ENCODE assay signal across 1 cellular context in the genomic region with DNA sequence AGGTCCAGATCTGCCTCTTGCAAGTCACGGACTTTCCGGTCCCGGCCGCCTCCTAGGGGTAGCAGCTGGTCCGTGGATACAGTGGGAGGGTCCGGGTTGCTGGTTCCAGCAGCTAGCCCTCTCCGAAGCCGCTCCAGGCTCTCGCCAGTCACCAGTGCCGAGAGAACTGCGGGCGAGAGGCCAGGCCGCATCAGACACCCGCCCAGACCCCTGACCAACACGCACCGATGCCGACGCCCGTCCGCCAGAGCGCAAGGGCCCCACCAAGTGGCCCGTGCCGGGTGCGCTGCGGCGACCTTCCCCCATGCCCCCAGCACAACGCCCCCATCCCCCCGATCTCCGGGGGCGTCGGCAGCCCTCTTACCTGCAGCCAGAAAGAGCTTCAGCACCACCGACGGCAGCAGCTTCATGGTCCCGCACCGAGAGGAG.
TF ChIP-seq lines count a peak whose summit lies in the region.

No MANE protein-coding gene starts in this region.

TF ChIP-seq in HepG2, 621 proteins besides CTCF, POLR2A, EP300 and RAD21 (continued from another document and continues in another):
- TF ChIP-seq, protein P1, sequence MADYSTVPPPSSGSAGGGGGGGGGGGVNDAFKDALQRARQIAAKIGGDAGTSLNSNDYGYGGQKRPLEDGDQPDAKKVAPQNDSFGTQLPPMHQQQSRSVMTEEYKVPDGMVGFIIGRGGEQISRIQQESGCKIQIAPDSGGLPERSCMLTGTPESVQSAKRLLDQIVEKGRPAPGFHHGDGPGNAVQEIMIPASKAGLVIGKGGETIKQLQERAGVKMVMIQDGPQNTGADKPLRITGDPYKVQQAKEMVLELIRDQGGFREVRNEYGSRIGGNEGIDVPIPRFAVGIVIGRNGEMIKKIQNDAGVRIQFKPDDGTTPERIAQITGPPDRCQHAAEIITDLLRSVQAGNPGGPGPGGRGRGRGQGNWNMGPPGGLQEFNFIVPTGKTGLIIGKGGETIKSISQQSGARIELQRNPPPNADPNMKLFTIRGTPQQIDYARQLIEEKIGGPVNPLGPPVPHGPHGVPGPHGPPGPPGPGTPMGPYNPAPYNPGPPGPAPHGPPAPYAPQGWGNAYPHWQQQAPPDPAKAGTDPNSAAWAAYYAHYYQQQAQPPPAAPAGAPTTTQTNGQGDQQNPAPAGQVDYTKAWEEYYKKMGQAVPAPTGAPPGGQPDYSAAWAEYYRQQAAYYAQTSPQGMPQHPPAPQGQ (CRISPR knock-in tag; IDR thresholded peaks at IDR 0.05; ENCODE audit: borderline replicate concordance), result no peak
- no peak for TF ChIP-seq ZNF674 (CRISPR knock-in tag; IDR thresholded peaks at IDR 0.05; ENCODE audit: low read depth)
- TF ChIP-seq, protein P2, sequence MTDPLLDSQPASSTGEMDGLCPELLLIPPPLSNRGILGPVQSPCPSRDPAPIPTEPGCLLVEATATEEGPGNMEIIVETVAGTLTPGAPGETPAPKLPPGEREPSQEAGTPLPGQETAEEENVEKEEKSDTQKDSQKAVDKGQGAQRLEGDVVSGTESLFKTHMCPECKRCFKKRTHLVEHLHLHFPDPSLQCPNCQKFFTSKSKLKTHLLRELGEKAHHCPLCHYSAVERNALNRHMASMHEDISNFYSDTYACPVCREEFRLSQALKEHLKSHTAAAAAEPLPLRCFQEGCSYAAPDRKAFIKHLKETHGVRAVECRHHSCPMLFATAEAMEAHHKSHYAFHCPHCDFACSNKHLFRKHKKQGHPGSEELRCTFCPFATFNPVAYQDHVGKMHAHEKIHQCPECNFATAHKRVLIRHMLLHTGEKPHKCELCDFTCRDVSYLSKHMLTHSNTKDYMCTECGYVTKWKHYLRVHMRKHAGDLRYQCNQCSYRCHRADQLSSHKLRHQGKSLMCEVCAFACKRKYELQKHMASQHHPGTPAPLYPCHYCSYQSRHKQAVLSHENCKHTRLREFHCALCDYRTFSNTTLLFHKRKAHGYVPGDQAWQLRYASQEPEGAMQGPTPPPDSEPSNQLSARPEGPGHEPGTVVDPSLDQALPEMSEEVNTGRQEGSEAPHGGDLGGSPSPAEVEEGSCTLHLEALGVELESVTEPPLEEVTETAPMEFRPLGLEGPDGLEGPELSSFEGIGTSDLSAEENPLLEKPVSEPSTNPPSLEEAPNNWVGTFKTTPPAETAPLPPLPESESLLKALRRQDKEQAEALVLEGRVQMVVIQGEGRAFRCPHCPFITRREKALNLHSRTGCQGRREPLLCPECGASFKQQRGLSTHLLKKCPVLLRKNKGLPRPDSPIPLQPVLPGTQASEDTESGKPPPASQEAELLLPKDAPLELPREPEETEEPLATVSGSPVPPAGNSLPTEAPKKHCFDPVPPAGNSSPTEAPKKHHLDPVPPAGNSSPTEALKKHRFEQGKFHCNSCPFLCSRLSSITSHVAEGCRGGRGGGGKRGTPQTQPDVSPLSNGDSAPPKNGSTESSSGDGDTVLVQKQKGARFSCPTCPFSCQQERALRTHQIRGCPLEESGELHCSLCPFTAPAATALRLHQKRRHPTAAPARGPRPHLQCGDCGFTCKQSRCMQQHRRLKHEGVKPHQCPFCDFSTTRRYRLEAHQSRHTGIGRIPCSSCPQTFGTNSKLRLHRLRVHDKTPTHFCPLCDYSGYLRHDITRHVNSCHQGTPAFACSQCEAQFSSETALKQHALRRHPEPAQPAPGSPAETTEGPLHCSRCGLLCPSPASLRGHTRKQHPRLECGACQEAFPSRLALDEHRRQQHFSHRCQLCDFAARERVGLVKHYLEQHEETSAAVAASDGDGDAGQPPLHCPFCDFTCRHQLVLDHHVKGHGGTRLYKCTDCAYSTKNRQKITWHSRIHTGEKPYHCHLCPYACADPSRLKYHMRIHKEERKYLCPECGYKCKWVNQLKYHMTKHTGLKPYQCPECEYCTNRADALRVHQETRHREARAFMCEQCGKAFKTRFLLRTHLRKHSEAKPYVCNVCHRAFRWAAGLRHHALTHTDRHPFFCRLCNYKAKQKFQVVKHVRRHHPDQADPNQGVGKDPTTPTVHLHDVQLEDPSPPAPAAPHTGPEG (CRISPR knock-in tag; IDR thresholded peaks at IDR 0.05), result no peak
- 0 out of 2 replicates have a peak, but pooled peaks have one; percentile 20 for TF ChIP-seq KDM4B (CRISPR knock-in tag; IDR thresholded peaks at IDR 0.05)
- TF ChIP-seq JARID2 (CRISPR knock-in tag; IDR thresholded peaks at IDR 0.05; ENCODE audit: insufficient replicate concordance), result peak; percentile 21
- TF ChIP-seq, protein P3, sequence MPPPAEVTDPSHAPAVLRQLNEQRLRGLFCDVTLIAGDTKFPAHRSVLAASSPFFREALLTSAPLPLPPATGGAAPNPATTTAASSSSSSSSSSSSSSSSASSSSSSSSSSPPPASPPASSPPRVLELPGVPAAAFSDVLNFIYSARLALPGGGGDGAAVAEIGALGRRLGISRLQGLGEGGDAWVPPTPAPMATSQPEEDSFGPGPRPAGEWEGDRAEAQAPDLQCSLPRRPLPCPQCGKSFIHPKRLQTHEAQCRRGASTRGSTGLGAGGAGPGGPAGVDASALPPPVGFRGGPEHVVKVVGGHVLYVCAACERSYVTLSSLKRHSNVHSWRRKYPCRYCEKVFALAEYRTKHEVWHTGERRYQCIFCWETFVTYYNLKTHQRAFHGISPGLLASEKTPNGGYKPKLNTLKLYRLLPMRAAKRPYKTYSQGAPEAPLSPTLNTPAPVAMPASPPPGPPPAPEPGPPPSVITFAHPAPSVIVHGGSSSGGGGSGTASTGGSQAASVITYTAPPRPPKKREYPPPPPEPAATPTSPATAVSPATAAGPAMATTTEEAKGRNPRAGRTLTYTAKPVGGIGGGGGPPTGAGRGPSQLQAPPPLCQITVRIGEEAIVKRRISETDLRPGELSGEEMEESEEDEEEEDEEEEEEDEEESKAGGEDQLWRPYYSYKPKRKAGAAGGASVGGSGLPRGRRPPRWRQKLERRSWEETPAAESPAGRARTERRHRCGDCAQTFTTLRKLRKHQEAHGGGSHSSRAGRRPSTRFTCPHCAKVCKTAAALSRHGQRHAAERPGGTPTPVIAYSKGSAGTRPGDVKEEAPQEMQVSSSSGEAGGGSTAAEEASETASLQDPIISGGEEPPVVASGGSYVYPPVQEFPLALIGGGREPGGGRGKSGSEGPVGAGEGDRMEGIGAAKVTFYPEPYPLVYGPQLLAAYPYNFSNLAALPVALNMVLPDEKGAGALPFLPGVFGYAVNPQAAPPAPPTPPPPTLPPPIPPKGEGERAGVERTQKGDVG (CRISPR knock-in tag; IDR thresholded peaks at IDR 0.05; ENCODE audit: borderline replicate concordance), result peak; percentile 32; the same call in 1 of the 2 replicates
- TF ChIP-seq, protein P4, sequence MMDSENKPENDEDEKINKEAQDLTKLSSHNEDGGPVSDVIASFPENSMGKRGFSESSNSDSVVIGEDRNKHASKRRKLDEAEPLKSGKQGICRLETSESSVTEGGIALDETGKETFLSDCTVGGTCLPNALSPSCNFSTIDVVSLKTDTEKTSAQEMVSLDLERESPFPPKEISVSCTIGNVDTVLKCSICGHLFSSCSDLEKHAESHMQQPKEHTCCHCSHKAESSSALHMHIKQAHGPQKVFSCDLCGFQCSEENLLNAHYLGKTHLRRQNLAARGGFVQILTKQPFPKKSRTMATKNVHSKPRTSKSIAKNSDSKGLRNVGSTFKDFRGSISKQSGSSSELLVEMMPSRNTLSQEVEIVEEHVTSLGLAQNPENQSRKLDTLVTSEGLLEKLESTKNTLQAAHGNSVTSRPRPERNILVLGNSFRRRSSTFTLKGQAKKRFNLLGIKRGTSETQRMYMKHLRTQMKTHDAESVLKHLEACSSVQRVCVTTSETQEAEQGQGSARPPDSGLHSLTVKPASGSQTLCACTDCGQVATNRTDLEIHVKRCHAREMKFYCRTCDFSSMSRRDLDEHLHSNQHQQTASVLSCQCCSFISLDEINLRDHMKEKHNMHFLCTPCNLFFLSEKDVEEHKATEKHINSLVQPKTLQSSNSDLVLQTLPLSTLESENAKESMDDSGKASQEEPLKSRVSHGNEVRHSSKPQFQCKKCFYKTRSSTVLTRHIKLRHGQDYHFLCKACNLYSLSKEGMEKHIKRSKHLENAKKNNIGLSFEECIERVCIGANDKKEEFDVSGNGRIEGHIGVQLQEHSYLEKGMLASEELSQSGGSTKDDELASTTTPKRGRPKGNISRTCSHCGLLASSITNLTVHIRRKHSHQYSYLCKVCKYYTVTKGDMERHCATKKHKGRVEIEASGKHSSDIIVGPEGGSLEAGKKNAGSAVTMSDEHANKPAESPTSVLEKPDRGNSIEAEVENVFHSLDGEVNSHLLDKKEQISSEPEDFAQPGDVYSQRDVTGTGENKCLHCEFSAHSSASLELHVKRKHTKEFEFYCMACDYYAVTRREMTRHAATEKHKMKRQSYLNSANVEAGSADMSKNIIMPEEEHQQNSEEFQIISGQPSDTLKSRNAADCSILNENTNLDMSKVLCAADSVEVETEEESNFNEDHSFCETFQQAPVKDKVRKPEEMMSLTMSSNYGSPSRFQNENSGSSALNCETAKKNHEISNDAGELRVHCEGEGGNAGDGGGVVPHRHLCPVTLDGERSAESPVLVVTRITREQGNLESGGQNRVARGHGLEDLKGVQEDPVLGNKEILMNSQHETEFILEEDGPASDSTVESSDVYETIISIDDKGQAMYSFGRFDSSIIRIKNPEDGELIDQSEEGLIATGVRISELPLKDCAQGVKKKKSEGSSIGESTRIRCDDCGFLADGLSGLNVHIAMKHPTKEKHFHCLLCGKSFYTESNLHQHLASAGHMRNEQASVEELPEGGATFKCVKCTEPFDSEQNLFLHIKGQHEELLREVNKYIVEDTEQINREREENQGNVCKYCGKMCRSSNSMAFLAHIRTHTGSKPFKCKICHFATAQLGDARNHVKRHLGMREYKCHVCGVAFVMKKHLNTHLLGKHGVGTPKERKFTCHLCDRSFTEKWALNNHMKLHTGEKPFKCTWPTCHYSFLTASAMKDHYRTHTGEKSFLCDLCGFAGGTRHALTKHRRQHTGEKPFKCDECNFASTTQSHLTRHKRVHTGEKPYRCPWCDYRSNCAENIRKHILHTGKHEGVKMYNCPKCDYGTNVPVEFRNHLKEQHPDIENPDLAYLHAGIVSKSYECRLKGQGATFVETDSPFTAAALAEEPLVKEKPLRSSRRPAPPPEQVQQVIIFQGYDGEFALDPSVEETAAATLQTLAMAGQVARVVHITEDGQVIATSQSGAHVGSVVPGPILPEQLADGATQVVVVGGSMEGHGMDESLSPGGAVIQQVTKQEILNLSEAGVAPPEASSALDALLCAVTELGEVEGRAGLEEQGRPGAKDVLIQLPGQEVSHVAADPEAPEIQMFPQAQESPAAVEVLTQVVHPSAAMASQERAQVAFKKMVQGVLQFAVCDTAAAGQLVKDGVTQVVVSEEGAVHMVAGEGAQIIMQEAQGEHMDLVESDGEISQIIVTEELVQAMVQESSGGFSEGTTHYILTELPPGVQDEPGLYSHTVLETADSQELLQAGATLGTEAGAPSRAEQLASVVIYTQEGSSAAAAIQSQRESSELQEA (CRISPR knock-in tag; IDR thresholded peaks at IDR 0.05; ENCODE audit: not compliant biosample characterization), result no peak
- TF ChIP-seq, protein P5, sequence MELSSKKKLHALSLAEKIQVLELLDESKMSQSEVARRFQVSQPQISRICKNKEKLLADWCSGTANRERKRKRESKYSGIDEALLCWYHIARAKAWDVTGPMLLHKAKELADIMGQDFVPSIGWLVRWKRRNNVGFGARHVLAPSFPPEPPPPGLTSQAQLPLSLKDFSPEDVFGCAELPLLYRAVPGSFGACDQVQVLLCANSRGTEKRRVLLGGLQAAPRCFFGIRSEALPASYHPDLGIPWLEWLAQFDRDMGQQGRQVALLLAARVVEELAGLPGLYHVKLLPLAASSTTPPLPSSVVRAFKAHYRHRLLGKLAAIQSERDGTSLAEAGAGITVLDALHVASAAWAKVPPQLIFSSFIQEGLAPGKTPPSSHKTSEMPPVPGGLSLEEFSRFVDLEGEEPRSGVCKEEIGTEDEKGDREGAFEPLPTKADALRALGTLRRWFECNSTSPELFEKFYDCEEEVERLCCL (CRISPR knock-in tag; IDR thresholded peaks at IDR 0.05; ENCODE audit: borderline replicate concordance), result no peak
- TF ChIP-seq REXO4 (CRISPR knock-in tag; IDR thresholded peaks at IDR 0.05; ENCODE audit: borderline replicate concordance), result no peak
- TF ChIP-seq, protein P6, sequence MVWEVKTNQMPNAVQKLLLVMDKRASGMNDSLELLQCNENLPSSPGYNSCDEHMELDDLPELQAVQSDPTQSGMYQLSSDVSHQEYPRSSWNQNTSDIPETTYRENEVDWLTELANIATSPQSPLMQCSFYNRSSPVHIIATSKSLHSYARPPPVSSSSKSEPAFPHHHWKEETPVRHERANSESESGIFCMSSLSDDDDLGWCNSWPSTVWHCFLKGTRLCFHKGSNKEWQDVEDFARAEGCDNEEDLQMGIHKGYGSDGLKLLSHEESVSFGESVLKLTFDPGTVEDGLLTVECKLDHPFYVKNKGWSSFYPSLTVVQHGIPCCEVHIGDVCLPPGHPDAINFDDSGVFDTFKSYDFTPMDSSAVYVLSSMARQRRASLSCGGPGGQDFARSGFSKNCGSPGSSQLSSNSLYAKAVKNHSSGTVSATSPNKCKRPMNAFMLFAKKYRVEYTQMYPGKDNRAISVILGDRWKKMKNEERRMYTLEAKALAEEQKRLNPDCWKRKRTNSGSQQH (CRISPR knock-in tag; IDR thresholded peaks at IDR 0.05; ENCODE audit: low read depth), result no peak
- TF ChIP-seq ZXDC (CRISPR knock-in tag; IDR thresholded peaks at IDR 0.05), result no peak
- TF ChIP-seq ZFP82 (CRISPR knock-in tag; IDR thresholded peaks at IDR 0.05; ENCODE audit: borderline replicate concordance), result no peak
- no peak for TF ChIP-seq KAT8 (CRISPR knock-in tag; IDR thresholded peaks at IDR 0.05)
- TF ChIP-seq POLR2G (IDR thresholded peaks at IDR 0.05; ENCODE audit: low read depth, low read length), result no peak
- no peak for TF ChIP-seq ZNF775 (CRISPR knock-in tag; IDR thresholded peaks at IDR 0.05; ENCODE audit: borderline replicate concordance)
- peak; percentile 58 for TF ChIP-seq ASH2L (IDR thresholded peaks at IDR 0.05; ENCODE audit: insufficient read length, low read depth, low read length)
- TF ChIP-seq, protein P7, sequence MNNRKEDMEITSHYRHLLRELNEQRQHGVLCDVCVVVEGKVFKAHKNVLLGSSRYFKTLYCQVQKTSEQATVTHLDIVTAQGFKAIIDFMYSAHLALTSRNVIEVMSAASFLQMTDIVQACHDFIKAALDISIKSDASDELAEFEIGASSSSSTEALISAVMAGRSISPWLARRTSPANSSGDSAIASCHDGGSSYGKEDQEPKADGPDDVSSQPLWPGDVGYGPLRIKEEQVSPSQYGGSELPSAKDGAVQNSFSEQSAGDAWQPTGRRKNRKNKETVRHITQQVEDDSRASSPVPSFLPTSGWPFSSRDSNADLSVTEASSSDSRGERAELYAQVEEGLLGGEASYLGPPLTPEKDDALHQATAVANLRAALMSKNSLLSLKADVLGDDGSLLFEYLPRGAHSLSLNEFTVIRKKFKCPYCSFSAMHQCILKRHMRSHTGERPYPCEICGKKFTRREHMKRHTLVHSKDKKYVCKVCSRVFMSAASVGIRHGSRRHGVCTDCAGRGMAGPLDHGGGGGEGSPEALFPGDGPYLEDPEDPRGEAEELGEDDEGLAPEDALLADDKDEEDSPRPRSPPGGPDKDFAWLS (CRISPR knock-in tag; IDR thresholded peaks at IDR 0.05; ENCODE audit: borderline replicate concordance), result no peak
